ENCODE assay signal across 10 cellular contexts in the genomic region with DNA sequence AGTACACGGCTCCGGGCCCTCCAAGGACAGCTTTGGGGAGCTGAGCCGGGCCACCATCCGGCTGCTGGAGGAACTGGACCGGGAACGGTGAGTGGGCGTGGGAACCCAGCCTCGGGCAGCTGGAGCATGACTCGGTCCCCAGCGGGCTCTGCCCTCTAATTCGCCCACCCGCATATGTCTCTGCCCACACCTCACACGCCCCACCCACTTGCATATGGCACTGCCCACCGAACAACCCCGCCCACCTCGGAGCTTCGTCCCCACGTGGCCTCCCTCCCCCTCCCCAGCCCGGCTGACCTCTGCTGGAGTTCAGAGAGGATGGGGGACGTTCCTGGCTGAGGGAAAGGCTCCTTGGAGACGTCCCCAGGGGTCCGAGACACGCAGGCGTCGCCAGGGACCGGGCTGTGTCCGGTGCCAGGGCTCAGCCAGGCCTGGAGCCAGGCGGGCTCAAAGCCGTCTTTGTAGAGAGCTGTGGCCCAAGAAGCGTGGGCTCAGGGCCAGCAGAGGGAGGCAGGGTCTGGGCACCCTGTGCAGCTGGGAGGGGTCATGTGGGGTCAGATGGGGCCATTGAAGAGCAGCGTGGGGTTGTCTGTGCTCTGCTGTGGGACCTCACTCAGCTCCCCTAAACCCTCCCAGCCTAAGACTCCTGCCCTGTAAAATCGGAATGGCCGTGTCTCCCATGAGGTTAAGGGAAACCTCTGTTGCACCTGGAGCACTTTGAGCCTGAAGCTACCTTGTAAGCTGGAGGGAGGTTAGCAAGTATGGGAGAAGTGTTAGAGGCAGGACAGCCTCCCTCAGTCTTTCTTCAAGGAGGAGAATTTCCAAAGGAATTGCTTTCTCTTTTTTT. TPM values are rescaled to one million over a fixed set of nuclear protein-coding genes. Genes with fewer than 3 reads are reported as not detected.
DNase-seq lines count a peak whose midpoint lies in the region; ATAC-seq and TF ChIP-seq lines count a peak whose summit lies in the region.
"Had no signal": no experiment of that assay in that cellular context is flagged by ENCODE, and none has a peak within 500 bp of the region (broad histone marks: within the 10 kb centered on the region; RNA-seq: fewer than 3 reads in every experiment).

No MANE protein-coding gene starts in this region.

- H3K9ac ChIP-seq in colonic mucosa (ENCODE audit: low read depth in 2 of 2, low read length in 2 of 2) = no peak overlapping the region

- H3K4me3 Mint-ChIP-seq in MCF 10A (ENCODE audit: unreplicated experiment) (no peak overlapping the region), naive B cell (peak overlapping the region in 6 of 8 donors; percentile 22 to 85 (median 60))

- POLR2A ChIA-PET in MCF 10A (lab: Yijun Ruan, JAX) = interaction anchor here (0.7 to 1.5 kb wide), 4 partner anchors 12 to 1979 kb away, joined by 3 to 7 read pairs (median 3); no protein-coding TSS in a partner anchor

- in situ Hi-C loops in KBM-7 (cut with MboI; ENCODE audit: low pct_unique_long_range_greater_than_20kb, low sequenced_read_pairs) = no loop called here

- peak in 13 of 14 donors; percentile 55 to 98 (median 88) for DNase-seq in C1 segment of cervical spinal cord (lab: John Stamatoyannopoulos, UW)
- DNase-seq in KBM-7 = peak; percentile 52
- DNase-seq in MCF 10A (ENCODE audit: unreplicated experiment) = peak; percentile 70
- no peak for DNase-seq in naive B cell
- no peak for DNase-seq in colonic mucosa
- DNase-seq: NCI-H1417 treated with DMSO at 0.1 percent for 48 hours had no signal

- CTCF ChIA-PET in MCF 10A (lab: Yijun Ruan, JAX) = interaction anchor here (0.6 kb wide), 1 partner anchor 108 kb away, joined by 3 read pairs; no protein-coding TSS in a partner anchor

- H3K27ac Mint-ChIP-seq in MCF 10A (ENCODE audit: low read depth, unreplicated experiment) = no peak overlapping the region
- H3K27ac Mint-ChIP-seq in naive B cell = peak overlapping the region in 3 of 6 donors; percentile 78 to 82 (median 79)

- H3K36me3 Mint-ChIP-seq in MCF 10A (ENCODE audit: insufficient read depth, unreplicated experiment) = peaks cover 13% of the 10 kb centered on the region
- H3K36me3 Mint-ChIP-seq in naive B cell = peaks cover 0 to 23% of the 10 kb centered on the region in 2 donors

- no peaks in the 10 kb centered on the region for H3K36me3 ChIP-seq in colonic mucosa
- H3K36me3 ChIP-seq: cardiac muscle cell had no signal

- intact Hi-C loops in MCF 10A (cut with micrococcal nuclease) = no loop called here
- intact Hi-C loops in colonic mucosa (cut with DNase I) = no loop called here

- no peaks in the 10 kb centered on the region for H3K9me3 Mint-ChIP-seq in MCF 10A (ENCODE audit: unreplicated experiment)
- peaks cover 0 to 3% (median 2%) of the 10 kb centered on the region in 7 donors for H3K9me3 Mint-ChIP-seq in naive B cell

- H3K27ac ChIP-seq in colonic mucosa = no peak overlapping the region
- H3K27ac ChIP-seq: cardiac muscle cell had no signal

- no peaks in the 10 kb centered on the region for H3K9me3 ChIP-seq in colonic mucosa

- peaks cover 3% of the 10 kb centered on the region for H3K4me1 ChIP-seq in colonic mucosa

- BruUV-seq in MCF 10A (replicated peaks; lab: Mats Ljungman, UMichigan) = no TSS peak

- H3K27me3 Mint-ChIP-seq in MCF 10A (ENCODE audit: insufficient read depth, unreplicated experiment) = peaks cover 26% of the 10 kb centered on the region
- H3K27me3 Mint-ChIP-seq in naive B cell = peaks cover 28 to 74% (median 61%) of the 10 kb centered on the region in 3 donors

- H3K4me1 Mint-ChIP-seq in MCF 10A (ENCODE audit: insufficient read depth, unreplicated experiment) (no peaks in the 10 kb centered on the region), naive B cell (peaks cover 31 to 36% (median 36%) of the 10 kb centered on the region in 3 donors)

- TF ChIP-seq CTCF in MCF 10A (IDR thresholded peaks at IDR 0.05; ENCODE audit: unreplicated experiment) (no peak), colonic mucosa (IDR thresholded peaks at IDR 0.05) (no peak)

- H3K27me3 ChIP-seq in colonic mucosa = peaks cover 87% of the 10 kb centered on the region

- H3K4me3 ChIP-seq in colonic mucosa = no peak overlapping the region
- H3K4me3 ChIP-seq: cardiac muscle cell had no signal

- ATAC-seq in naive B cell (ENCODE audit: low read depth in 2 of 2) (no peak), GM19395 (IDR thresholded peaks at IDR 0.05; ENCODE audit: unreplicated experiment) (no peak), GM18502 (IDR thresholded peaks at IDR 0.05; ENCODE audit: poor library complexity, unreplicated experiment) (no peak), HG03135 (IDR thresholded peaks at IDR 0.05; ENCODE audit: unreplicated experiment) (no peak)

RNA-seq across cellular contexts. Expression of gene APC2, which starts 3.8 kb away (rescaled TPM):
- total RNA-seq in MCF 10A (2022) = 0.15 and 0.23 TPM in 2 replicates
- under 1 TPM in 1 of 6 donors, not detected in 5; 0.03 TPM for polyA plus RNA-seq in naive B cell (ENCODE audit: low read depth in 6 of 6)
- under 1 TPM; 0.05 to 0.42 TPM for total RNA-seq in colonic mucosa

RNA-seq across cellular contexts. Expression of gene RPS15, which starts 15.6 kb away (rescaled TPM):
- 1,168 and 1,243 TPM in 2 replicates for total RNA-seq in MCF 10A (2022)
- 1,000 to 10,000 TPM; 2,496 to 3,315 (median 3,022) TPM for polyA plus RNA-seq in naive B cell (ENCODE audit: low read depth in 6 of 6)
- 1,000 to 10,000 TPM; 1,055 to 1,445 TPM for total RNA-seq in colonic mucosa

RNA-seq across cellular contexts. Expression of gene C19orf25, which starts 25.3 kb away (rescaled TPM):
- total RNA-seq in MCF 10A (2022) (36.3 and 40.5 TPM in 2 replicates), colonic mucosa (10 to 100 TPM; 27.3 to 46.9 TPM)
- polyA plus RNA-seq in naive B cell (ENCODE audit: low read depth in 6 of 6) = 10 to 100 TPM; 39.0 to 78.2 (median 46.9) TPM

RNA-seq across cellular contexts. Expression of gene PCSK4, which starts 36.4 kb away (rescaled TPM):
- total RNA-seq in MCF 10A (2022) (3.4 and 3.7 TPM in 2 replicates), colonic mucosa (1 to 10 TPM; 4.1 to 5.8 TPM)
- polyA plus RNA-seq in naive B cell (ENCODE audit: low read depth in 6 of 6) = under 1 TPM in 1 of 6 donors, not detected in 5; 0.09 TPM

RNA-seq across cellular contexts. Expression of gene REEP6, which starts 37.2 kb away (rescaled TPM):
- total RNA-seq in MCF 10A (2022) (3.8 TPM in 2 replicates), colonic mucosa (1 to 10 TPM; 5.0 to 6.4 TPM)
- polyA plus RNA-seq in naive B cell (ENCODE audit: low read depth in 6 of 6) = 1 to 10 TPM in 2 of 6 donors, under 1 TPM in 4; 0.72 to 1.4 (median 0.90) TPM

Comparison
In these comparisons a context has a peak if more than half of its experiments do, and no peak if none do; other contexts are left out.
1. DNase-seq: peak in C1 segment of cervical spinal cord (13 of 14), KBM-7 (single experiment) and MCF 10A (single experiment); none in naive B cell (single experiment) and colonic mucosa (single experiment).